In genomic region chr1:17292299-17293198, GRCh38 we compare ENCODE assay signal across 33 cellular contexts. TPM values are rescaled to one million over a fixed set of nuclear protein-coding genes. Genes with fewer than 3 reads are reported as not detected.
DNase-seq lines count a peak whose midpoint lies in the region; ATAC-seq, FAIRE-seq and TF ChIP-seq lines count a peak whose summit lies in the region.
"Had no signal": no experiment of that assay in that cellular context is flagged by ENCODE, and none has a peak within 500 bp of the region (broad histone marks: within the 10 kb centered on the region; RNA-seq: fewer than 3 reads in every experiment).

No MANE protein-coding gene starts in this region.

- DNase-seq in NCI-H146 (lab: John Stamatoyannopoulos, UW), result peak; percentile 49
- no peak for DNase-seq in NCI-H146 treated with DMSO at 0.1 percent for 48 hours (lab: John Stamatoyannopoulos, UW; ENCODE audit: unreplicated experiment)
- DNase-seq in RWPE1 (ENCODE audit: low spot score), result peak; percentile 46
- DNase-seq in epithelial cell of prostate (ENCODE audit: low read depth, low spot score), result peak; percentile 44
- no peak for DNase-seq in suprapubic skin (ENCODE audit: low spot score in 2 of 2)
- DNase-seq in H54 (ENCODE audit: insufficient read length, low spot score), result no peak
- no peak for DNase-seq in HCEC 1CT
- DNase-seq: activated CD4-positive, alpha-beta T cell treated with anti-CD3 and anti-CD28 coated beads, Interleukin-2, amount 10 ng/mL, durations not matched to agents 24 days and 14 days; activated gamma-delta T cell; activated naive CD8-positive, alpha-beta T cell treated with anti-CD3 and anti-CD28 coated beads, Interleukin-2, amount 10 ng/mL, durations not matched to agents 7 days and 5 days; activated T-cell treated with anti-CD3 and anti-CD28 coated beads, Interleukin-2, amount 50 U/mL, for 24 hours; aorta; C1 segment of cervical spinal cord; Caco-2; colonic mucosa; DMS79 treated with DMSO at 0.1 percent for 48 hours; effector memory CD4-positive, alpha-beta T cell; erythroblast; GF-D8; KG1; NCI-H226; NCI-H774; psoas muscle; stimulated activated CD4-positive, alpha-beta T cell treated with anti-CD3 and anti-CD28 coated beads, Interleukin-4, amount 100 ng/mL, for 1 hour; SW 1271 had no signal

- TF ChIP-seq POLR2A in suprapubic skin (IDR thresholded peaks at IDR 0.05) (no peak), H54 (IDR thresholded peaks at IDR 0.05; ENCODE audit: low read depth, low read length) (no peak)

- no peak for TF ChIP-seq EP300 in suprapubic skin (IDR thresholded peaks at IDR 0.05)

- CTCF ChIA-PET in RWPE1 (lab: Yijun Ruan, JAX), result interaction anchor here (0.5 to 0.9 kb wide), 2 partner anchors 146 to 167 kb away, joined by 3 to 4 read pairs; no protein-coding TSS in a partner anchor

- POLR2A ChIA-PET in RWPE1 (lab: Yijun Ruan, JAX; ENCODE audit: low non-redundant PET), result no interaction called here

- H3K36me3 ChIP-seq in suprapubic skin, result no peaks in the 10 kb centered on the region
- H3K36me3 ChIP-seq: cardiac muscle cell, colonic mucosa, neutrophil, tibial nerve had no signal

- H3K9me3 ChIP-seq in suprapubic skin, result no peaks in the 10 kb centered on the region
- H3K9me3 ChIP-seq: Caco-2, colonic mucosa, neutrophil, psoas muscle had no signal

- ATAC-seq in SK-N-SH treated with all-trans-retinoic acid at 6 μM for 48 hours, result no peak
- ATAC-seq: psoas muscle had no signal

- 40% methylated on average over 9 of the region's 9 CpGs for WGBS in suprapubic skin

- no peak for FAIRE-seq in H54 (lab: Jason Lieb, UNC)
- FAIRE-seq: islet of Langerhans had no signal

- no peak overlapping the region for H3K4me3 ChIP-seq in suprapubic skin
- H3K4me3 ChIP-seq: cardiac muscle cell, colonic mucosa, psoas muscle, tibial nerve had no signal

- H3K27ac ChIP-seq in RWPE1 (peak overlapping the region; percentile 75), epithelial cell of prostate (peak overlapping the region; percentile 25), suprapubic skin (peak overlapping the region; percentile 41)
- H3K27ac ChIP-seq: 22Rv1, cardiac muscle cell, colonic mucosa, neutrophil, psoas muscle, tibial nerve had no signal

- H3K27me3 ChIP-seq in suprapubic skin, result peaks cover 40% of the 10 kb centered on the region
- H3K27me3 ChIP-seq: cardiac muscle cell, colonic mucosa, neutrophil had no signal

- H3K4me1 ChIP-seq in suprapubic skin, result peaks cover 38% of the 10 kb centered on the region
- H3K4me1 ChIP-seq: Caco-2, colonic mucosa, psoas muscle, tibial nerve had no signal

- no peak for TF ChIP-seq CTCF in RWPE1 (conservative IDR thresholded peaks at IDR 0.05; ENCODE audit: low read depth)
- no peak for TF ChIP-seq CTCF in suprapubic skin (IDR thresholded peaks at IDR 0.05)

TF ChIP-seq in SK-N-SH treated with all-trans-retinoic acid at 6 μM for 48 hours, 23 proteins besides CTCF, POLR2A, EP300 and RAD21:
- no peak for TF ChIP-seq RARB (CRISPR knock-in tag; IDR thresholded peaks at IDR 0.05)
- TF ChIP-seq ZFP3 (CRISPR knock-in tag; IDR thresholded peaks at IDR 0.05), result no peak
- no peak for TF ChIP-seq POU6F1 (CRISPR knock-in tag; IDR thresholded peaks at IDR 0.05; ENCODE audit: borderline replicate concordance, low read depth)
- TF ChIP-seq SNAI2 (CRISPR knock-in tag; IDR thresholded peaks at IDR 0.05), result no peak
- no peak for TF ChIP-seq CSDC2 (CRISPR knock-in tag; IDR thresholded peaks at IDR 0.05)
- TF ChIP-seq GLIS3 (CRISPR knock-in tag; IDR thresholded peaks at IDR 0.05), result no peak

RNA-seq across cellular contexts. Expression of gene PADI4, which starts 15.4 kb away (rescaled TPM):
- under 1 TPM in 3 of 4 donors, not detected in 1; 0.57 to 0.81 (median 0.73) TPM for total RNA-seq in suprapubic skin
- total RNA-seq: Caco-2, cardiac muscle cell, colonic mucosa, myocyte, tibial nerve had no signal

RNA-seq across cellular contexts. Expression of gene PADI3, which starts 43.7 kb away (rescaled TPM):
- 10 to 100 TPM in 1 of 4 donors, 1 to 10 TPM in 2, not detected in 1; 2.4 to 11.2 (median 2.7) TPM for total RNA-seq in suprapubic skin
- total RNA-seq: activated CD4-positive, alpha-beta T cell treated with anti-CD3 and anti-CD28 coated beads, Interleukin-2, amount 10 ng/mL, durations not matched to agents 24 days and 14 days; activated naive CD8-positive, alpha-beta T cell treated with anti-CD3 and anti-CD28 coated beads, Interleukin-2, amount 10 ng/mL, durations not matched to agents 7 days and 5 days; aorta; Caco-2; liver; myocyte; tibial nerve had no signal

Comparison
In these comparisons a context has a peak if more than half of its experiments do, and no peak if none do; other contexts are left out.
1. DNase-seq: peak in NCI-H146 (single experiment), RWPE1 (single experiment) and epithelial cell of prostate (single experiment); none in NCI-H146 treated with DMSO at 0.1 percent for 48 hours (single experiment), suprapubic skin (0 of 2), H54 (single experiment) and HCEC 1CT (single experiment).
2. H3K27ac ChIP-seq: peak in every context shown above with its lines; median percentile 75 in RWPE1; 41 in suprapubic skin; 25 in epithelial cell of prostate.